In genomic region chr14:104972301-104973211, GRCh38 we compare ENCODE assay signal across 9 cellular contexts. TPM values are rescaled to one million over a fixed set of nuclear protein-coding genes. Genes with fewer than 3 reads are reported as not detected.
DNase-seq lines count a peak whose midpoint lies in the region; ATAC-seq and TF ChIP-seq lines count a peak whose summit lies in the region.
"Had no signal": no experiment of that assay in that cellular context is flagged by ENCODE, and none has a peak within 500 bp of the region (broad histone marks: within the 10 kb centered on the region; RNA-seq: fewer than 3 reads in every experiment).

No MANE protein-coding gene starts in this region.

- H3K4me1 ChIP-seq in esophagus (ENCODE audit: control insufficient read depth in 2 of 2, insufficient read depth in 2 of 2, low read length in 1 of 2) = peaks cover 16 to 62% of the 10 kb centered on the region in 2 donors
- peaks cover 44% of the 10 kb centered on the region for H3K4me1 ChIP-seq in osteoblast (ENCODE audit: insufficient read depth, low read length)

- H3K27me3 ChIP-seq in esophagus (ENCODE audit: control insufficient read depth in 1 of 2, insufficient read depth in 2 of 2, low read length in 2 of 2) (no peaks in the 10 kb centered on the region), osteoblast (ENCODE audit: insufficient read depth, low read length) (no peaks in the 10 kb centered on the region)

- POLR2A ChIA-PET in activated CD4-positive, alpha-beta memory T cell treated with anti-CD3 and anti-CD28 coated beads, Interleukin-2, amount 10 ng/mL, durations not matched to agents 7 days and 5 days (lab: Charles Lee) = interaction anchor here (1.0 kb wide), 1 partner anchor 48 kb away, joined by 3 read pairs; the partner anchor contains the start of gene CDCA4

- peaks cover 5% of the 10 kb centered on the region for H3K4me1 Mint-ChIP-seq in activated CD4-positive, alpha-beta memory T cell treated with anti-CD3 and anti-CD28 coated beads, Interleukin-2, amount 10 ng/mL, durations not matched to agents 7 days and 5 days

- no peaks in the 10 kb centered on the region for H3K36me3 ChIP-seq in esophagus (ENCODE audit: control insufficient read depth in 2 of 2, insufficient read depth in 2 of 2, low read length in 1 of 2)
- H3K36me3 ChIP-seq in osteoblast (ENCODE audit: insufficient read depth, low read length) = no peaks in the 10 kb centered on the region

- H3K36me3 Mint-ChIP-seq in activated CD4-positive, alpha-beta memory T cell treated with anti-CD3 and anti-CD28 coated beads, Interleukin-2, amount 10 ng/mL, durations not matched to agents 7 days and 5 days (ENCODE audit: low read depth) = no peaks in the 10 kb centered on the region

- peak overlapping the region; percentile 72 for H2AFZ ChIP-seq in osteoblast (ENCODE audit: low read length)

- H3K4me3 ChIP-seq in esophagus (ENCODE audit: low read depth in 1 of 2, low read length in 2 of 2) (no peak overlapping the region), osteoblast (ENCODE audit: insufficient read depth, low read length) (peak overlapping the region; percentile 48)

- H3K27me3 Mint-ChIP-seq in activated CD4-positive, alpha-beta memory T cell treated with anti-CD3 and anti-CD28 coated beads, Interleukin-2, amount 10 ng/mL, durations not matched to agents 7 days and 5 days = peaks cover 25% of the 10 kb centered on the region

- peak overlapping the region; percentile 98 to 99 for H3K27ac ChIP-seq in esophagus (ENCODE audit: low read depth in 2 of 2, low read length in 1 of 2)
- peak overlapping the region; percentile 77 for H3K27ac ChIP-seq in osteoblast (ENCODE audit: low read depth, low read length)
- H3K27ac ChIP-seq: HL-60 had no signal

- peak overlapping the region; percentile 55 for H3K4me2 ChIP-seq in osteoblast (ENCODE audit: insufficient read depth, low read length)

- CTCF ChIA-PET in activated CD4-positive, alpha-beta memory T cell treated with anti-CD3 and anti-CD28 coated beads, Interleukin-2, amount 10 ng/mL, durations not matched to agents 7 days and 5 days (lab: Charles Lee) = interaction anchor here (1.2 to 5.0 kb wide), 2 partner anchors 72 to 73 kb away, joined by 7 to 73 read pairs; no protein-coding TSS in a partner anchor

- H3K27ac Mint-ChIP-seq in activated CD4-positive, alpha-beta memory T cell treated with anti-CD3 and anti-CD28 coated beads, Interleukin-2, amount 10 ng/mL, durations not matched to agents 7 days and 5 days = no peak overlapping the region

- TF ChIP-seq CTCF in osteoblast (IDR thresholded peaks at IDR 0.05; ENCODE audit: extremely low read depth, low read depth, low read length) = no peak

- ATAC-seq in GM21723 (IDR thresholded peaks at IDR 0.05; ENCODE audit: unreplicated experiment) = no peak

- H3K9me3 Mint-ChIP-seq in activated CD4-positive, alpha-beta memory T cell treated with anti-CD3 and anti-CD28 coated beads, Interleukin-2, amount 10 ng/mL, durations not matched to agents 7 days and 5 days = no peaks in the 10 kb centered on the region

- DNase-seq in DMS153 (lab: John Stamatoyannopoulos, UW) = peak; percentile 29
- peak; percentile 84 for DNase-seq in NCI-H510A treated with DMSO at 0.1 percent for 48 hours (lab: John Stamatoyannopoulos, UW)
- peak; percentile 95 for DNase-seq in osteoblast (ENCODE audit: insufficient read length, low spot score, missing footprints)
- no peak for DNase-seq in MV-4-11 (lab: John Stamatoyannopoulos, UW)
- no peak for DNase-seq in activated CD4-positive, alpha-beta memory T cell treated with anti-CD3 and anti-CD28 coated beads, Interleukin-2, amount 10 ng/mL, durations not matched to agents 7 days and 5 days
- DNase-seq in NOMO-1 treated with dmso at 0.1 percent for 144 hours (lab: John Stamatoyannopoulos, UW; ENCODE audit: unreplicated experiment) = no peak

- no peaks in the 10 kb centered on the region for H4K20me1 ChIP-seq in osteoblast (ENCODE audit: insufficient read depth, low read length)

- no peaks in the 10 kb centered on the region for H3K9me3 ChIP-seq in esophagus (ENCODE audit: control insufficient read depth in 2 of 2, insufficient read depth in 1 of 2, low read depth in 1 of 2, low read length in 1 of 2)
- no peaks in the 10 kb centered on the region for H3K9me3 ChIP-seq in osteoblast (ENCODE audit: low read depth, low read length)

- WGBS in esophagus, 2 donors = 30 to 44% methylated on average over 30 of the region's 30 CpGs

- peaks cover 2% of the 10 kb centered on the region for H3K79me2 ChIP-seq in osteoblast (ENCODE audit: insufficient read depth, low read length)

- H3K4me3 Mint-ChIP-seq in activated CD4-positive, alpha-beta memory T cell treated with anti-CD3 and anti-CD28 coated beads, Interleukin-2, amount 10 ng/mL, durations not matched to agents 7 days and 5 days = no peak overlapping the region

RNA-seq across cellular contexts. Expression of gene AHNAK2, which starts 5.6 kb away (rescaled TPM):
- 100 to 1,000 TPM in 1 of 2 donors, 10 to 100 TPM in 1; 67.4 to 104 TPM for polyA plus RNA-seq in esophagus
- total RNA-seq in osteoblast = 30.8 and 31.8 TPM in 2 replicates
- not detected for total RNA-seq in activated CD4-positive, alpha-beta memory T cell treated with anti-CD3 and anti-CD28 coated beads, Interleukin-2, amount 10 ng/mL, durations not matched to agents 7 days and 5 days

RNA-seq across cellular contexts. Expression of gene CLBA1, which starts 13.0 kb away (rescaled TPM):
- polyA plus RNA-seq in esophagus = 1 to 10 TPM; 6.5 to 8.3 TPM
- 11.5 and 12.3 TPM in 2 replicates for total RNA-seq in osteoblast
- under 1 TPM; 0.38 to 0.68 TPM for total RNA-seq in activated CD4-positive, alpha-beta memory T cell treated with anti-CD3 and anti-CD28 coated beads, Interleukin-2, amount 10 ng/mL, durations not matched to agents 7 days and 5 days

RNA-seq across cellular contexts. Expression of gene PLD4, which starts 47.9 kb away (rescaled TPM):
- polyA plus RNA-seq in esophagus = under 1 TPM; 0.53 to 0.65 TPM
- total RNA-seq in osteoblast = not detected in 2 replicates
- total RNA-seq in activated CD4-positive, alpha-beta memory T cell treated with anti-CD3 and anti-CD28 coated beads, Interleukin-2, amount 10 ng/mL, durations not matched to agents 7 days and 5 days = not detected

RNA-seq across cellular contexts. Expression of gene CDCA4, which starts 48.3 kb away (rescaled TPM):
- polyA plus RNA-seq in esophagus = 10 to 100 TPM; 23.5 to 24.7 TPM
- total RNA-seq in osteoblast = 13.3 and 13.8 TPM in 2 replicates
- total RNA-seq in activated CD4-positive, alpha-beta memory T cell treated with anti-CD3 and anti-CD28 coated beads, Interleukin-2, amount 10 ng/mL, durations not matched to agents 7 days and 5 days = 10 to 100 TPM; 57.1 to 57.5 TPM

Comparison
In these comparisons a context has a peak if more than half of its experiments do, and no peak if none do; other contexts are left out.
1. DNase-seq: peak in DMS153 (single experiment), NCI-H510A treated with DMSO at 0.1 percent for 48 hours (single experiment) and osteoblast (single experiment); none in MV-4-11 (single experiment), activated CD4-positive, alpha-beta memory T cell treated with anti-CD3 and anti-CD28 coated beads, Interleukin-2, amount 10 ng/mL, durations not matched to agents 7 days and 5 days (single experiment) and NOMO-1 treated with dmso at 0.1 percent for 144 hours (single experiment).
2. RNA of gene AHNAK2, which starts 5.6 kb away (total RNA-seq): 30.8 to 31.8 TPM in osteoblast; not detected in activated CD4-positive, alpha-beta memory T cell treated with anti-CD3 and anti-CD28 coated beads, Interleukin-2, amount 10 ng/mL, durations not matched to agents 7 days and 5 days; every median in the first group is over 10 times any median in the second.